10 cellular contexts compared by ENCODE assay signal in genomic region chr15:101613130-101614000, GRCh38. TPM values are rescaled to one million over a fixed set of nuclear protein-coding genes. Genes with fewer than 3 reads are reported as not detected.
DNase-seq lines count a peak whose midpoint lies in the region; ATAC-seq and TF ChIP-seq lines count a peak whose summit lies in the region.
"Had no signal": no experiment of that assay in that cellular context is flagged by ENCODE, and none has a peak within 500 bp of the region (broad histone marks: within the 10 kb centered on the region; RNA-seq: fewer than 3 reads in every experiment).

No MANE protein-coding gene starts in this region.

- H3K27ac Mint-ChIP-seq in effector memory CD8-positive, alpha-beta T cell: no peak overlapping the region
- H3K27ac Mint-ChIP-seq: mesothelial cell of epicardium; stimulated activated effector memory CD8-positive, alpha-beta T cell treated with anti-CD3 and anti-CD28 coated beads, Interleukin-12 subunit alpha, Interleukin-12 subunit beta, amount 100 ng/mL, for 72 hours had no signal

- TF ChIP-seq CTCF in GM13977 (IDR thresholded peaks at IDR 0.05; ENCODE audit: extremely low read depth, insufficient read depth, missing control alignments): no peak

- H3K36me3 Mint-ChIP-seq in effector memory CD8-positive, alpha-beta T cell (ENCODE audit: insufficient read depth): no peaks in the 10 kb centered on the region

- no peak overlapping the region for H3K4me3 Mint-ChIP-seq in effector memory CD8-positive, alpha-beta T cell
- H3K4me3 Mint-ChIP-seq: mesothelial cell of epicardium; stimulated activated effector memory CD8-positive, alpha-beta T cell treated with anti-CD3 and anti-CD28 coated beads, Interleukin-12 subunit alpha, Interleukin-12 subunit beta, amount 100 ng/mL, for 72 hours had no signal

- in situ Hi-C loops in GM13977 (cut with MboI; ENCODE audit: low pct_unique_long_range_greater_than_20kb, low sequenced_read_pairs, unreplicated experiment): no loop called here

- H3K27me3 Mint-ChIP-seq in effector memory CD8-positive, alpha-beta T cell: peaks cover 0 to 19% of the 10 kb centered on the region in 2 donors

- peak; percentile 23 for DNase-seq in GM13977 (ENCODE audit: low spot score)
- DNase-seq in RPMI7951 (ENCODE audit: low read depth): peak; percentile 73
- peak; percentile 24 for DNase-seq in globus pallidus (ENCODE audit: low spot score)
- DNase-seq in putamen (ENCODE audit: low spot score): peak; percentile 39
- no peak for DNase-seq in effector memory CD8-positive, alpha-beta T cell
- no peak for DNase-seq in Kasumi-1 (lab: John Stamatoyannopoulos, UW)

- H3K4me1 Mint-ChIP-seq in effector memory CD8-positive, alpha-beta T cell (ENCODE audit: low read depth in 2 of 2): no peaks in the 10 kb centered on the region

- no peak for ATAC-seq in effector memory CD8-positive, alpha-beta T cell (replicated peaks)
- no peak for ATAC-seq in GM18511 (IDR thresholded peaks at IDR 0.05; ENCODE audit: unreplicated experiment)
- ATAC-seq in GM21529 (IDR thresholded peaks at IDR 0.05; ENCODE audit: unreplicated experiment): no peak
- ATAC-seq: stimulated activated effector memory CD8-positive, alpha-beta T cell treated with anti-CD3 and anti-CD28 coated beads, Interleukin-12 subunit alpha, Interleukin-12 subunit beta, amount 100 ng/mL, for 72 hours had no signal

- no peaks in the 10 kb centered on the region for H3K9me3 Mint-ChIP-seq in effector memory CD8-positive, alpha-beta T cell
- H3K9me3 Mint-ChIP-seq: mesothelial cell of epicardium; stimulated activated effector memory CD8-positive, alpha-beta T cell treated with anti-CD3 and anti-CD28 coated beads, Interleukin-12 subunit alpha, Interleukin-12 subunit beta, amount 100 ng/mL, for 72 hours had no signal

RNA-seq across cellular contexts. Expression of gene TM2D3, which starts 38.8 kb away (rescaled TPM):
- 45.3 and 45.5 TPM in 2 replicates for total RNA-seq in RPMI7951 (2014; rRNA removed; shearing (Covaris generic))

Comparison
In these comparisons a context has a peak if more than half of its experiments do, and no peak if none do; other contexts are left out.
1. DNase-seq: peak in GM13977 (single experiment), RPMI7951 (single experiment), globus pallidus (single experiment) and putamen (single experiment); none in effector memory CD8-positive, alpha-beta T cell (0 of 3) and Kasumi-1 (0 of 2).